8 cellular contexts compared by ENCODE assay signal in genomic region chr6:19804362-19805145, GRCh38. TPM values are rescaled to one million over a fixed set of nuclear protein-coding genes. Genes with fewer than 3 reads are reported as not detected.
A peak's percentile ranks its signal among the peaks of the same experiment; 100 is the strongest.
DNase-seq lines count a peak whose midpoint lies in the region; ATAC-seq and TF ChIP-seq lines count a peak whose summit lies in the region.

No MANE protein-coding gene starts in this region.

- peak overlapping the region; percentile 93 for H3K27ac ChIP-seq in rectal smooth muscle tissue (ENCODE audit: low read depth, low read length)

- H3K27me3 ChIP-seq in GM06990 (replicated peaks; ENCODE audit: control insufficient read depth, insufficient read depth, low read length) (no peaks in the 10 kb centered on the region), rectal smooth muscle tissue (ENCODE audit: control insufficient read depth, insufficient read depth, low read length) (no peaks in the 10 kb centered on the region)

- H3K27ac Mint-ChIP-seq in HFFc6 = peak overlapping the region; percentile 97
- H3K27ac Mint-ChIP-seq in brain = peak overlapping the region; percentile 96 to 99 (median 98)

- TF ChIP-seq CTCF in GM06990 (IDR thresholded peaks at IDR 0.05; ENCODE audit: insufficient read depth, low read length, poor library complexity, severe bottlenecking) = no peak
- no peak for TF ChIP-seq CTCF in HFFc6 (IDR thresholded peaks at IDR 0.05)
- TF ChIP-seq CTCF in NB4 (IDR thresholded peaks at IDR 0.05; ENCODE audit: low read depth, low read length) = no peak
- no peak for TF ChIP-seq CTCF in brain (conservative IDR thresholded peaks at IDR 0.05)

- peak; percentile 78 for DNase-seq in GM06990 (ENCODE audit: extremely low read depth, insufficient read length)
- DNase-seq in HFFc6 = peak; percentile 97
- DNase-seq in NB4 (ENCODE audit: low read depth) = peak; percentile 79
- peak; percentile 64 for DNase-seq in iPS DF 19.7 (ENCODE audit: low read depth, low spot score)
- DNase-seq in AML-193 (lab: John Stamatoyannopoulos, UW) = no peak

- peak overlapping the region; percentile 25 for H3K9ac ChIP-seq in rectal smooth muscle tissue (ENCODE audit: low read length)

- ATAC-seq in SK-N-SH treated with all-trans-retinoic acid at 6 μM for 48 hours = peak; percentile 95

- no peaks in the 10 kb centered on the region for H3K36me3 ChIP-seq in GM06990 (ENCODE audit: control insufficient read depth, insufficient read depth, low read length)
- no peaks in the 10 kb centered on the region for H3K36me3 ChIP-seq in rectal smooth muscle tissue (ENCODE audit: control insufficient read depth, insufficient read depth, low read length)

- H3K4me1 ChIP-seq in rectal smooth muscle tissue (ENCODE audit: control insufficient read depth, insufficient read depth, low read length) = peaks cover 2% of the 10 kb centered on the region

- H3K4me1 Mint-ChIP-seq in HFFc6 (ENCODE audit: low read depth) (peaks cover 47% of the 10 kb centered on the region), brain (peaks cover 40% of the 10 kb centered on the region)

- H3K27me3 Mint-ChIP-seq in HFFc6 (ENCODE audit: insufficient read depth) (peaks cover 1% of the 10 kb centered on the region; the same call in 1 of the 2 replicates), brain (peaks cover 4% of the 10 kb centered on the region)

- H3K4me3 ChIP-seq in GM06990 (replicated peaks; ENCODE audit: low read depth, low read length) (no peak overlapping the region), NB4 (ENCODE audit: low read depth, low read length) (no peak overlapping the region), rectal smooth muscle tissue (ENCODE audit: low read length) (peak overlapping the region; percentile 73)

- H3K36me3 Mint-ChIP-seq in HFFc6 (ENCODE audit: low read depth) (peaks cover 8% of the 10 kb centered on the region; the same call in 1 of the 2 replicates), brain (peaks cover under 1% of the 10 kb centered on the region)

- H3K4me3 Mint-ChIP-seq in HFFc6 (peak overlapping the region; percentile 97), brain (peak overlapping the region; percentile 91 to 96 (median 94))

- H3K9me3 Mint-ChIP-seq in HFFc6 = no peaks in the 10 kb centered on the region
- peaks cover 1 to 12% (median 7%) of the 10 kb centered on the region in 5 experiments for H3K9me3 Mint-ChIP-seq in brain

- TF ChIP-seq POLR2A in NB4 (IDR thresholded peaks at IDR 0.05; ENCODE audit: extremely low read depth, insufficient read length) = no peak

TF ChIP-seq in SK-N-SH treated with all-trans-retinoic acid at 6 μM for 48 hours, 23 proteins besides CTCF, POLR2A, EP300 and RAD21:
- TF ChIP-seq ZNF70 (CRISPR knock-in tag; IDR thresholded peaks at IDR 0.05) (no peak), ARNTL (CRISPR knock-in tag; IDR thresholded peaks at IDR 0.05; ENCODE audit: borderline replicate concordance, low read depth) (no peak), ZFP30 (CRISPR knock-in tag; IDR thresholded peaks at IDR 0.05) (no peak), RARB (CRISPR knock-in tag; IDR thresholded peaks at IDR 0.05) (no peak), ZNF8 (CRISPR knock-in tag; IDR thresholded peaks at IDR 0.05) (no peak), ZFP3 (CRISPR knock-in tag; IDR thresholded peaks at IDR 0.05) (0 out of 2 replicates have a peak, but pooled peaks have one; percentile 73), TCF4 (CRISPR knock-in tag; IDR thresholded peaks at IDR 0.05; ENCODE audit: borderline replicate concordance) (peak; percentile 28; the same call in 1 of the 2 replicates), SNAI2 (CRISPR knock-in tag; IDR thresholded peaks at IDR 0.05) (peak; percentile 72; the same call in 1 of the 2 replicates), ZC3H10 (CRISPR knock-in tag; IDR thresholded peaks at IDR 0.05) (peak; percentile 14; the same call in 1 of the 2 replicates), BACH2 (CRISPR knock-in tag; IDR thresholded peaks at IDR 0.05; ENCODE audit: borderline replicate concordance) (0 out of 2 replicates have a peak, but pooled peaks have one; percentile 59), TSHZ2 (CRISPR knock-in tag; IDR thresholded peaks at IDR 0.05) (peak; percentile 62), ISL1 (CRISPR knock-in tag; IDR thresholded peaks at IDR 0.05) (no peak), CSDC2 (CRISPR knock-in tag; IDR thresholded peaks at IDR 0.05) (0 out of 2 replicates have a peak, but pooled peaks have one; percentile 13), CSRNP3 (CRISPR knock-in tag; IDR thresholded peaks at IDR 0.05) (no peak)
- TF ChIP-seq, protein P1, sequence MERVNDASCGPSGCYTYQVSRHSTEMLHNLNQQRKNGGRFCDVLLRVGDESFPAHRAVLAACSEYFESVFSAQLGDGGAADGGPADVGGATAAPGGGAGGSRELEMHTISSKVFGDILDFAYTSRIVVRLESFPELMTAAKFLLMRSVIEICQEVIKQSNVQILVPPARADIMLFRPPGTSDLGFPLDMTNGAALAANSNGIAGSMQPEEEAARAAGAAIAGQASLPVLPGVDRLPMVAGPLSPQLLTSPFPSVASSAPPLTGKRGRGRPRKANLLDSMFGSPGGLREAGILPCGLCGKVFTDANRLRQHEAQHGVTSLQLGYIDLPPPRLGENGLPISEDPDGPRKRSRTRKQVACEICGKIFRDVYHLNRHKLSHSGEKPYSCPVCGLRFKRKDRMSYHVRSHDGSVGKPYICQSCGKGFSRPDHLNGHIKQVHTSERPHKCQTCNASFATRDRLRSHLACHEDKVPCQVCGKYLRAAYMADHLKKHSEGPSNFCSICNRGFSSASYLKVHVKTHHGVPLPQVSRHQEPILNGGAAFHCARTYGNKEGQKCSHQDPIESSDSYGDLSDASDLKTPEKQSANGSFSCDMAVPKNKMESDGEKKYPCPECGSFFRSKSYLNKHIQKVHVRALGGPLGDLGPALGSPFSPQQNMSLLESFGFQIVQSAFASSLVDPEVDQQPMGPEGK (CRISPR knock-in tag; IDR thresholded peaks at IDR 0.05; ENCODE audit: borderline replicate concordance) = peak; percentile 69; the same call in 1 of the 2 replicates
- TF ChIP-seq, protein P2, sequence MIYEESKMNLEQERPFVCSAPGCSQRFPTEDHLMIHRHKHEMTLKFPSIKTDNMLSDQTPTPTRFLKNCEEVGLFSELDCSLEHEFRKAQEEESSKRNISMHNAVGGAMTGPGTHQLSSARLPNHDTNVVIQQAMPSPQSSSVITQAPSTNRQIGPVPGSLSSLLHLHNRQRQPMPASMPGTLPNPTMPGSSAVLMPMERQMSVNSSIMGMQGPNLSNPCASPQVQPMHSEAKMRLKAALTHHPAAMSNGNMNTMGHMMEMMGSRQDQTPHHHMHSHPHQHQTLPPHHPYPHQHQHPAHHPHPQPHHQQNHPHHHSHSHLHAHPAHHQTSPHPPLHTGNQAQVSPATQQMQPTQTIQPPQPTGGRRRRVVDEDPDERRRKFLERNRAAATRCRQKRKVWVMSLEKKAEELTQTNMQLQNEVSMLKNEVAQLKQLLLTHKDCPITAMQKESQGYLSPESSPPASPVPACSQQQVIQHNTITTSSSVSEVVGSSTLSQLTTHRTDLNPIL (CRISPR knock-in tag; IDR thresholded peaks at IDR 0.05; ENCODE audit: low read depth) = no peak

RNA-seq across cellular contexts. Expression of gene ID4, which starts 32.6 kb away (rescaled TPM):
- total RNA-seq in HFFc6 (2021; fragmentation: NEBNext Ultra II Directional; extraction: Animal tissue kit (Norgen Biotek cat#: 25700)) = 10 to 100 TPM in 4 of 6 experiments, 1 to 10 TPM in 2; 7.2 to 11.9 (median 10.9) TPM
- 99.6 TPM for polyA plus RNA-seq in brain (ENCODE audit: insufficient read depth, low read depth, low replicate concordance)

Comparison
In these comparisons a context has a peak if more than half of its experiments do, and no peak if none do; other contexts are left out.
1. DNase-seq: peak in GM06990 (single experiment), HFFc6 (single experiment), NB4 (single experiment) and iPS DF 19.7 (single experiment); none in AML-193 (0 of 2).